ENCODE assay signal across 8 cellular contexts in the genomic region with DNA sequence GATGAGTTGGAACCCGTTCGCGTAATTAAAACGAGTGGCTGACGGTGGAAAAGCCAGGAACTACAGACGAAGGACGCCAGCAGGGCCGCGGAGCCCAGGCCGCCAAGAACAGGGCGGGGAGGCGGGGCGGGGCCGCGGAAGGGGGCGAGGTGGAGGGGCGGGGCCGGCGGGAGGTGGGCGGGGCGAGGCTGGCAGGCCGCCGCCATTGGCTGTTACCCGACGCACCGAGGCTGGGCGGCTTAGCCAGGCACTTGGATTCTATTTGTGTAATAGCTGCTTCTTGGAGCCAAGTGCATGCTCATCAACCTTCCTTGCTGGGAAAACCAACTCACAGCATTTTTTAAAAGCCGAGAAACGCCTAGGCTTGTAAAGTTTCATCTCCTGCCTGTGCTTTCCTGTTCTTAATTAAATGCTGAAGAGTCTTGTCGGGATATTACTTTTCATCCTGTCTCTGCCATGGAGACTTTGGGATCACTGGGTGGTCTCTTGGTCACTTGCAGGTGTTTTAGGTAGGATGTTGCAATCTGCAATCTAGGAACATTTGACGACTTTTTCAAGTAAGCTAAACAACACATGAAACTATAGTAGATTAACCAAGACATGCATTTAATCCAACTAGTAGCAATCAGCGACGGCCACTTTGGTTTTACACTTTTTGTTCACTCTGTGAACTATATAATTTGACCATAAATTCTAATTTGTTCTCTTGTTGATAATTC.
A peak's percentile ranks its signal among the peaks of the same experiment; 100 is the strongest.
DNase-seq lines count a peak whose midpoint lies in the region; ATAC-seq and TF ChIP-seq lines count a peak whose summit lies in the region.

No MANE protein-coding gene starts in this region.

- POLR2A ChIA-PET in BJ (lab: Charles Lee): no interaction called here
- POLR2A ChIA-PET in activated CD4-positive, alpha-beta memory T cell treated with anti-CD3 and anti-CD28 coated beads, Interleukin-2, amount 10 ng/mL, durations not matched to agents 7 days and 5 days (lab: Charles Lee): interaction anchor here (0.6 to 4.4 kb wide), 15 partner anchors 8 to 1707 kb away, joined by 3 to 78 read pairs (median 5); a partner anchor contains a TSS

- no peaks in the 10 kb centered on the region for H3K9me3 ChIP-seq in right lobe of liver

- peak; percentile 74 for DNase-seq in BJ (ENCODE audit: low read depth)
- peak; percentile 79 for DNase-seq in NCI-H774 (lab: John Stamatoyannopoulos, UW)
- peak; percentile 86 for DNase-seq in activated CD4-positive, alpha-beta memory T cell treated with anti-CD3 and anti-CD28 coated beads, Interleukin-2, amount 10 ng/mL, durations not matched to agents 7 days and 5 days
- DNase-seq in dorsolateral prefrontal cortex: peak; percentile 75 to 91 (median 88)
- peak; percentile 91 for DNase-seq in right lobe of liver
- DNase-seq in stimulated activated CD4-positive, alpha-beta T cell treated with anti-CD3 and anti-CD28 coated beads, Interleukin-4, amount 100 ng/mL, for 4 hours: peak; percentile 76 to 86

- TF ChIP-seq CTCF in BJ (IDR thresholded peaks at IDR 0.05; ENCODE audit: insufficient read depth, low read depth, low read length) (no peak), dorsolateral prefrontal cortex (IDR thresholded peaks at IDR 0.05 in 54 of 56, conservative IDR thresholded peaks at IDR 0.05 in 2 of 56; ENCODE audit: low read depth in 1 of 56, partially characterized antibody in 56 of 56) (peak in 3 of 56 donors; percentile 2 to 30 (median 20)), right lobe of liver (IDR thresholded peaks at IDR 0.05) (no peak)

- H3K36me3 ChIP-seq in BJ (ENCODE audit: control insufficient read depth, insufficient read depth, low read length) (no peaks in the 10 kb centered on the region), right lobe of liver (no peaks in the 10 kb centered on the region)

- peaks cover 4% of the 10 kb centered on the region for H3K9me3 Mint-ChIP-seq in activated CD4-positive, alpha-beta memory T cell treated with anti-CD3 and anti-CD28 coated beads, Interleukin-2, amount 10 ng/mL, durations not matched to agents 7 days and 5 days

- peak overlapping the region; percentile 100 for H3K27ac Mint-ChIP-seq in activated CD4-positive, alpha-beta memory T cell treated with anti-CD3 and anti-CD28 coated beads, Interleukin-2, amount 10 ng/mL, durations not matched to agents 7 days and 5 days

- 4% methylated on average over 19 of the region's 33 CpGs for WGBS in right lobe of liver (ENCODE audit: insufficient coverage, low coverage, low lambda C conversion rate, missing lambda C conversion rate)

- H3K27me3 ChIP-seq in BJ (ENCODE audit: control insufficient read depth, insufficient read depth, low read length) (no peaks in the 10 kb centered on the region), dorsolateral prefrontal cortex (no peaks in the 10 kb centered on the region), right lobe of liver (no peaks in the 10 kb centered on the region)

- no peaks in the 10 kb centered on the region for H3K27me3 Mint-ChIP-seq in activated CD4-positive, alpha-beta memory T cell treated with anti-CD3 and anti-CD28 coated beads, Interleukin-2, amount 10 ng/mL, durations not matched to agents 7 days and 5 days

- CTCF ChIA-PET in BJ (lab: Yijun Ruan, JAX): interaction anchor here (0.5 kb wide), 1 partner anchor 100 kb away, joined by 3 read pairs; no protein-coding TSS in a partner anchor
- CTCF ChIA-PET in activated CD4-positive, alpha-beta memory T cell treated with anti-CD3 and anti-CD28 coated beads, Interleukin-2, amount 10 ng/mL, durations not matched to agents 7 days and 5 days (lab: Charles Lee): interaction anchor here (1.0 to 1.5 kb wide), 4 partner anchors 12 to 246 kb away, joined by 3 to 5 read pairs (median 3); no protein-coding TSS in a partner anchor

- H3K36me3 Mint-ChIP-seq in activated CD4-positive, alpha-beta memory T cell treated with anti-CD3 and anti-CD28 coated beads, Interleukin-2, amount 10 ng/mL, durations not matched to agents 7 days and 5 days (ENCODE audit: low read depth): peaks cover 11% of the 10 kb centered on the region

- H3K27ac ChIP-seq in dorsolateral prefrontal cortex: peak overlapping the region; percentile 89 to 100 (median 99)
- peak overlapping the region; percentile 97 to 99 (median 99) for H3K27ac ChIP-seq in right lobe of liver

- H3K4me3 Mint-ChIP-seq in activated CD4-positive, alpha-beta memory T cell treated with anti-CD3 and anti-CD28 coated beads, Interleukin-2, amount 10 ng/mL, durations not matched to agents 7 days and 5 days: peak overlapping the region; percentile 90

- intact Hi-C loops in dorsolateral prefrontal cortex (cut with DNase I) (loop anchor here (5.0 to 10.0 kb wide), 3 partner anchors 145 to 457 kb away; no protein-coding TSS in a partner anchor), right lobe of liver (cut with DNase I) (no loop called here)

- ATAC-seq in GM19395 (IDR thresholded peaks at IDR 0.05; ENCODE audit: unreplicated experiment): peak; percentile 57
- ATAC-seq in HG03521 (IDR thresholded peaks at IDR 0.05; ENCODE audit: unreplicated experiment): peak; percentile 38
- peak; percentile 80 to 91 (median 86) for ATAC-seq in right lobe of liver

- H3K4me1 ChIP-seq in right lobe of liver: peaks cover 0 to 22% (median 3%) of the 10 kb centered on the region in 4 donors

- TF ChIP-seq POLR2A in right lobe of liver (IDR thresholded peaks at IDR 0.05): no peak

- H3K4me1 Mint-ChIP-seq in activated CD4-positive, alpha-beta memory T cell treated with anti-CD3 and anti-CD28 coated beads, Interleukin-2, amount 10 ng/mL, durations not matched to agents 7 days and 5 days: peaks cover 49% of the 10 kb centered on the region

- H3K4me3 ChIP-seq in BJ (ENCODE audit: low read depth, low read length): peak overlapping the region; percentile 77
- peak overlapping the region; percentile 48 to 98 (median 83) for H3K4me3 ChIP-seq in dorsolateral prefrontal cortex
- peak overlapping the region; percentile 66 to 68 (median 66) for H3K4me3 ChIP-seq in right lobe of liver

Comparison
In these comparisons a context has a peak if more than half of its experiments do, and no peak if none do; other contexts are left out.
1. Peak in every context shown above with its lines: DNase-seq, ATAC-seq, H3K4me3 ChIP-seq and H3K27ac ChIP-seq.
2. intact Hi-C loops: an anchor here in dorsolateral prefrontal cortex (5.0 to 10.0 kb wide); none called in right lobe of liver.